ENCODE assay signal across 9 cellular contexts in the genomic region with DNA sequence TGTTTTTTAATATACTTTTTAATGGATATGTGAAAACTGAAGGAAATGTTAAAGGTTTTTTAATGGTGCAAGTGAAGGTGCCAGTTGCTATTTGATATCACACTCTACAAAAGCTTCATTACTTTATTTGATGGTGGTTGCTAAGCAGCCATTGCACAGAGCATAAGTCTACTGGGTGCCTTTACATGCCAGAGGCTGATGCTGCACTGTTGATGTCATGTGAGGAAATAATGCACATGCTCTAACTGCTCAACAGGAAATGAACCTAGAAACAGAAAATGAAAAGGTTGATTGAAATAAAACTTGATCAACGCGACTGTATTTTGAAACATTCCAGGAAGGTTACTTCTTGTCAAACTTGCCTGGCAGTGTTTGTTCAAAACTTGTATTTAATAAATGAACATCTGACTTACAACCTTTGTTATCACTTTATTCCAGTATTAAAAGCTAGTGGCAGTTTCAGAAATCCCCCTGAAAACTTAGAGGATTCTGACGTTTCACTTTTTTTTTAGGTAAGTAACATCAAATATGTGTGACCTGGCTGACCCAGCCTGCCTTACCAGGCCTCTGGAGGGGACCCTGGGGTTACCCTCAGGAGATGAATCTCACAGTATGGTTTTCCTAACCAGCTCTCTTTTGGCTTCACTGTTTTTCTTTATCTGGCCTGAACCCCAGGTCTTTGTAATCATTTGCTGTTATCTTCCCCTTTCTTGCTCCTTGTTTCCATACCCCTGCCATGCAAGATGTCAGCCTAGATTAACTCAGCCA. TPM values are rescaled to one million over a fixed set of nuclear protein-coding genes. Genes with fewer than 3 reads are reported as not detected.
DNase-seq lines count a peak whose midpoint lies in the region; ATAC-seq and TF ChIP-seq lines count a peak whose summit lies in the region.
"Had no signal": no experiment of that assay in that cellular context is flagged by ENCODE, and none has a peak within 500 bp of the region (broad histone marks: within the 10 kb centered on the region; RNA-seq: fewer than 3 reads in every experiment).

No MANE protein-coding gene starts in this region.

- WGBS in mesodermal cell (ENCODE audit: insufficient coverage in 2 of 2), 2 experiments, result 91 to 95% methylated on average over 1 to 2 of the region's 3 CpGs
- 44 to 47% methylated on average over 3 of the region's 3 CpGs for WGBS in transverse colon (ENCODE audit: low coverage in 1 of 2), 2 donors

- peak overlapping the region; percentile 13; the same call in 1 of the 2 replicates for H3K4me2 ChIP-seq in DOHH2 (ENCODE audit: low read length)

- H3K9me2 ChIP-seq in DOHH2 (replicated peaks; ENCODE audit: control insufficient read depth, low read length), result no peaks in the 10 kb centered on the region

- H3K4me1 Mint-ChIP-seq in IgD-negative memory B cell, result peaks cover 29 to 36% (median 35%) of the 10 kb centered on the region in 3 donors
- H3K4me1 Mint-ChIP-seq in activated T-helper 17 cell treated with anti-CD3 and anti-CD28 coated beads, Interleukin-2, amount 50 U/mL, for 72 hours, result peaks cover 30% of the 10 kb centered on the region

- H3K4me3 Mint-ChIP-seq in IgD-negative memory B cell, result peak overlapping the region; percentile 30 to 98 (median 89)
- H3K4me3 Mint-ChIP-seq in activated T-helper 17 cell treated with anti-CD3 and anti-CD28 coated beads, Interleukin-2, amount 50 U/mL, for 72 hours, result peak overlapping the region; percentile 92

- peaks cover 16% of the 10 kb centered on the region for H4K20me1 ChIP-seq in DOHH2 (ENCODE audit: control insufficient read depth, insufficient read depth, low read depth, low read length)

- H3K9me3 ChIP-seq in DOHH2 (ENCODE audit: control insufficient read depth, insufficient read depth, low read length) (no peaks in the 10 kb centered on the region), mesodermal cell (ENCODE audit: control insufficient read depth, low read length) (no peaks in the 10 kb centered on the region), transverse colon (no peaks in the 10 kb centered on the region)
- H3K9me3 ChIP-seq: upper lobe of left lung had no signal

- H3F3A ChIP-seq in DOHH2 (ENCODE audit: control insufficient read depth, insufficient read depth), result peaks cover 18% of the 10 kb centered on the region

- DNase-seq in NCI-H2227 treated with DMSO at 0.1 percent for 48 hours (lab: John Stamatoyannopoulos, UW) (no peak), transverse colon (no peak), substantia nigra (lab: John Stamatoyannopoulos, UW) (no peak)
- DNase-seq: upper lobe of left lung had no signal

- H3K4me1 ChIP-seq in DOHH2 (ENCODE audit: control insufficient read depth, low read length) (peaks cover 40% of the 10 kb centered on the region), mesodermal cell (ENCODE audit: control insufficient read depth, insufficient read depth, low read length, poor library complexity, severe bottlenecking) (peaks cover 4% of the 10 kb centered on the region), transverse colon (peaks cover 12 to 24% (median 17%) of the 10 kb centered on the region in 4 donors)

- peak overlapping the region; percentile 96 to 100 (median 96) for H3K27ac Mint-ChIP-seq in IgD-negative memory B cell
- H3K27ac Mint-ChIP-seq in activated T-helper 17 cell treated with anti-CD3 and anti-CD28 coated beads, Interleukin-2, amount 50 U/mL, for 72 hours, result peak overlapping the region; percentile 99

- no peak for TF ChIP-seq EP300 in transverse colon (IDR thresholded peaks at IDR 0.05; ENCODE audit: low read depth)

- intact Hi-C loops in transverse colon (cut with DNase I; ENCODE audit: low total_unique reads), result no loop called here

- no peaks in the 10 kb centered on the region for H3K27me3 Mint-ChIP-seq in IgD-negative memory B cell
- H3K27me3 Mint-ChIP-seq in activated T-helper 17 cell treated with anti-CD3 and anti-CD28 coated beads, Interleukin-2, amount 50 U/mL, for 72 hours, result no peaks in the 10 kb centered on the region

- peaks cover 3% of the 10 kb centered on the region for H3K36me3 Mint-ChIP-seq in IgD-negative memory B cell
- peaks cover 86% of the 10 kb centered on the region for H3K36me3 Mint-ChIP-seq in activated T-helper 17 cell treated with anti-CD3 and anti-CD28 coated beads, Interleukin-2, amount 50 U/mL, for 72 hours (ENCODE audit: low read depth)

- in situ Hi-C loops in transverse colon (cut with MboI; ENCODE audit: low pct_ligation_motif_present in 1 of 4, low pct_unique_long_range_greater_than_20kb in 1 of 4, low sequenced_read_pairs in 3 of 4), result loop anchor here in 1 of 4 donors (10.0 kb wide), 1 partner anchor 96 kb away; no protein-coding TSS in a partner anchor

- H3K4me3 ChIP-seq in DOHH2 (ENCODE audit: low read length), result no peak overlapping the region
- H3K4me3 ChIP-seq in mesodermal cell (ENCODE audit: extremely low read depth, insufficient read depth, low read length, poor library complexity, severe bottlenecking), result no peak overlapping the region
- H3K4me3 ChIP-seq in transverse colon, result no peak overlapping the region
- H3K4me3 ChIP-seq: upper lobe of left lung had no signal

- no peak for TF ChIP-seq CTCF in DOHH2 (IDR thresholded peaks at IDR 0.05; ENCODE audit: low read depth, low read length, poor library complexity, severe bottlenecking)
- TF ChIP-seq CTCF in transverse colon (IDR thresholded peaks at IDR 0.05), result no peak

- no peak for TF ChIP-seq POLR2A in transverse colon (IDR thresholded peaks at IDR 0.05)

- peak overlapping the region; percentile 22; the same call in 1 of the 2 replicates for H3K27ac ChIP-seq in DOHH2 (ENCODE audit: low read depth, low read length)
- peak overlapping the region; percentile 50 for H3K27ac ChIP-seq in mesodermal cell (ENCODE audit: low read depth, low read length, severe bottlenecking)
- peak overlapping the region in 2 of 4 donors; percentile 55 to 56 for H3K27ac ChIP-seq in transverse colon
- no peak overlapping the region for H3K27ac ChIP-seq in substantia nigra (ENCODE audit: low read depth, low read length, poor library complexity, severe bottlenecking)

- no peaks in the 10 kb centered on the region for H3K9me3 Mint-ChIP-seq in IgD-negative memory B cell
- no peaks in the 10 kb centered on the region for H3K9me3 Mint-ChIP-seq in activated T-helper 17 cell treated with anti-CD3 and anti-CD28 coated beads, Interleukin-2, amount 50 U/mL, for 72 hours

- H3K79me2 ChIP-seq in DOHH2 (ENCODE audit: control insufficient read depth, low read length), result peaks cover 32% of the 10 kb centered on the region

- H3K36me3 ChIP-seq in DOHH2 (ENCODE audit: control insufficient read depth, low read length) (peaks cover 66% of the 10 kb centered on the region), mesodermal cell (ENCODE audit: control insufficient read depth, insufficient read depth, low read length) (peaks cover 39% of the 10 kb centered on the region), transverse colon (peaks cover 0 to 26% (median 12%) of the 10 kb centered on the region in 4 donors)

- H3K27me3 ChIP-seq in DOHH2 (ENCODE audit: control insufficient read depth, low read length), result no peaks in the 10 kb centered on the region
- no peaks in the 10 kb centered on the region for H3K27me3 ChIP-seq in transverse colon
- H3K27me3 ChIP-seq: upper lobe of left lung had no signal

- ATAC-seq in activated T-helper 17 cell treated with anti-CD3 and anti-CD28 coated beads, Interleukin-2, amount 50 U/mL, for 72 hours (replicated peaks), result peak; percentile 74
- no peak for ATAC-seq in SK-N-SH treated with all-trans-retinoic acid at 6 μM for 48 hours

TF ChIP-seq in SK-N-SH treated with all-trans-retinoic acid at 6 μM for 48 hours, 23 proteins besides CTCF, POLR2A, EP300 and RAD21 (continues in another document):
- TF ChIP-seq PPARA (CRISPR knock-in tag; IDR thresholded peaks at IDR 0.05; ENCODE audit: borderline replicate concordance) (no peak), ISL1 (CRISPR knock-in tag; IDR thresholded peaks at IDR 0.05) (no peak), RARB (CRISPR knock-in tag; IDR thresholded peaks at IDR 0.05) (no peak), ZFP3 (CRISPR knock-in tag; IDR thresholded peaks at IDR 0.05) (no peak), ZNF70 (CRISPR knock-in tag; IDR thresholded peaks at IDR 0.05) (no peak), ARNTL (CRISPR knock-in tag; IDR thresholded peaks at IDR 0.05; ENCODE audit: borderline replicate concordance, low read depth) (no peak), SNAI2 (CRISPR knock-in tag; IDR thresholded peaks at IDR 0.05) (no peak), ZNF8 (CRISPR knock-in tag; IDR thresholded peaks at IDR 0.05) (no peak), OSR1 (CRISPR knock-in tag; IDR thresholded peaks at IDR 0.05) (no peak), CSDC2 (CRISPR knock-in tag; IDR thresholded peaks at IDR 0.05) (no peak), ZFP30 (CRISPR knock-in tag; IDR thresholded peaks at IDR 0.05) (no peak)

RNA-seq across cellular contexts. Expression of a gene that starts 2.4 kb away (rescaled TPM):
- 547 TPM for polyA plus RNA-seq in IgD-negative memory B cell
- 100 to 1,000 TPM; 155 to 275 TPM for total RNA-seq in activated T-helper 17 cell treated with anti-CD3 and anti-CD28 coated beads, Interleukin-2, amount 50 U/mL, for 72 hours
- 170 TPM for polyA plus RNA-seq in mesodermal cell (2013, experiment 1 of 2)
- 186 TPM for polyA plus RNA-seq in mesodermal cell (2013, experiment 2 of 2)
- total RNA-seq in transverse colon, result 10 to 100 TPM in 3 of 4 donors, 1 to 10 TPM in 1; 3.8 to 74.2 (median 46.9) TPM

RNA-seq across cellular contexts. Expression of a gene that starts 37.3 kb away (rescaled TPM):
- polyA plus RNA-seq in IgD-negative memory B cell, result 23.6 TPM
- total RNA-seq in activated T-helper 17 cell treated with anti-CD3 and anti-CD28 coated beads, Interleukin-2, amount 50 U/mL, for 72 hours, result 100 to 1,000 TPM in 1 of 2 donors, 10 to 100 TPM in 1; 81.6 to 118 TPM
- polyA plus RNA-seq in mesodermal cell (2013, experiment 1 of 2), result 26.7 TPM
- polyA plus RNA-seq in mesodermal cell (2013, experiment 2 of 2), result 21.2 TPM
- 100 to 1,000 TPM in 1 of 4 donors, 10 to 100 TPM in 3; 51.1 to 120 (median 75.5) TPM for total RNA-seq in transverse colon

RNA-seq across cellular contexts. Expression of a gene that starts 39.6 kb away (rescaled TPM):
- polyA plus RNA-seq in IgD-negative memory B cell, result 18.3 TPM
- 10 to 100 TPM; 40.9 to 48.3 TPM for total RNA-seq in activated T-helper 17 cell treated with anti-CD3 and anti-CD28 coated beads, Interleukin-2, amount 50 U/mL, for 72 hours
- polyA plus RNA-seq in mesodermal cell (2013, experiment 1 of 2), result 24.4 TPM
- 24.4 TPM for polyA plus RNA-seq in mesodermal cell (2013, experiment 2 of 2)
- 10 to 100 TPM; 42.3 to 54.3 (median 49.2) TPM for total RNA-seq in transverse colon

RNA-seq across cellular contexts. Expression of a gene that starts 54.8 kb away (rescaled TPM):
- polyA plus RNA-seq in IgD-negative memory B cell, result 12.9 TPM
- total RNA-seq in activated T-helper 17 cell treated with anti-CD3 and anti-CD28 coated beads, Interleukin-2, amount 50 U/mL, for 72 hours, result 100 to 1,000 TPM; 103 to 140 TPM
- polyA plus RNA-seq in mesodermal cell (2013, experiment 1 of 2), result not detected
- polyA plus RNA-seq in mesodermal cell (2013, experiment 2 of 2), result not detected
- 1 to 10 TPM in 3 of 4 donors, not detected in 1; 2.2 to 5.4 (median 2.2) TPM for total RNA-seq in transverse colon

RNA-seq across cellular contexts. Expression of a gene that starts 56.5 kb away (rescaled TPM):
- 31.6 TPM for polyA plus RNA-seq in IgD-negative memory B cell
- total RNA-seq in activated T-helper 17 cell treated with anti-CD3 and anti-CD28 coated beads, Interleukin-2, amount 50 U/mL, for 72 hours, result 100 to 1,000 TPM; 313 to 365 TPM
- 1.4 TPM for polyA plus RNA-seq in mesodermal cell (2013, experiment 1 of 2)
- polyA plus RNA-seq in mesodermal cell (2013, experiment 2 of 2), result 1.7 TPM
- 10 to 100 TPM in 2 of 4 donors, 1 to 10 TPM in 1, not detected in 1; 3.5 to 19.2 (median 15.3) TPM for total RNA-seq in transverse colon
